27 cellular contexts compared by ENCODE assay signal in the genomic region with DNA sequence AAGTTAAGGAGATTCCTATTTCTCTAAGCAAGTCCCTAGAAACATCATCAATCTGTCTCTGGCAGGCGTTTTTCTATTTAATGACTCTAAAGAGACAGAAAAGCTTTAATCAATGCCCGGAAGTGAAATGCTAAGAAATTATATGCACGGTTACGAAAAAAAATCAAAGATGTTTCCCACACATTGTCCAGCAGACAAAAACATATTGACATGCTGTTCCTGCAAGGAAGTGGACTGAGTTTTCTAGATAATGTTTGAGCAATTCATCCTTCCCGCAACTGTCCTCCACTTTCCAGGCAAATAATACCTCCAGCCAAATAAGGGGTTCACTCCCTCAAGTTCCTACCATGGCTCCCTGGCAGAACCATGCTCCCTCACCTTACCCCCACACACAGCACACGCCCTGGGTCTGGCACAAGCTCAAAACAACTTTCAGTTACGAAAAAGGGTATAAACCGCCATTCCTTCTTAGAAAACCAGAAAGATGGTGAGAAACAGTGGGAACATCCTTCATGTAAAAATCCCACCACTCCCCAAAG. TPM values are rescaled to one million over a fixed set of nuclear protein-coding genes. Genes with fewer than 3 reads are reported as not detected.
"Had no signal": no experiment of that assay in that cellular context is flagged by ENCODE, and none has a peak within 500 bp of the region (broad histone marks: within the 10 kb centered on the region; RNA-seq: fewer than 3 reads in every experiment).

No MANE protein-coding gene starts in this region.

- H3K36me3 ChIP-seq: adrenal gland, SJCRH30 had no signal

- H3K9me3 ChIP-seq: adrenal gland, SJCRH30, SK-N-SH had no signal

- DNase-seq: activated CD4-positive, alpha-beta memory T cell treated with anti-CD3 and anti-CD28 coated beads for 36 hours; activated CD4-positive, alpha-beta T cell treated with anti-CD3 and anti-CD28 coated beads, Interleukin-2, amount 10 ng/mL, durations not matched to agents 7 days and 5 days; activated CD4-positive, CD25-positive, alpha-beta regulatory T cell; activated CD8-positive, alpha-beta memory T cell treated with anti-CD3 and anti-CD28 coated beads for 24 hours; activated gamma-delta T cell; activated naive CD4-positive, alpha-beta T cell treated with anti-CD3 and anti-CD28 coated beads for 36 hours; activated naive CD8-positive, alpha-beta T cell treated with anti-CD3 and anti-CD28 coated beads, Interleukin-2, amount 10 ng/mL, durations not matched to agents 7 days and 5 days; activated T-cell treated with anti-CD3 and anti-CD28 coated beads, Interleukin-2, amount 50 U/mL, for 48 hours; adrenal gland; anterior cingulate cortex; IMR-90; Kasumi-1; KBM-7; NCI-H1048; NCI-H1417; NCI-H1930; NCI-H2171; NCI-H2227 treated with DMSO at 0.1 percent for 48 hours; NCI-H446 treated with DMSO at 0.1 percent for 48 hours; NCI-H526; NCI-H82; SJCRH30; SK-N-SH; T-helper 1 cell had no signal

- H3K4me1 ChIP-seq: adrenal gland, SJCRH30 had no signal

- H3K27ac ChIP-seq: adrenal gland, SJCRH30, VCaP had no signal

- ATAC-seq: activated T-helper 17 cell treated with anti-CD3 and anti-CD28 coated beads, Interleukin-2, amount 50 U/mL, for 72 hours had no signal

- H3K4me3 ChIP-seq: adrenal gland, SJCRH30 had no signal

- H3K27me3 ChIP-seq: adrenal gland, SJCRH30 had no signal

RNA-seq across cellular contexts. Expression of a gene that starts 29.6 kb away (rescaled TPM):
- total RNA-seq: OCI-LY7 had no signal
